8 cellular contexts compared by ENCODE assay signal in the genomic region with DNA sequence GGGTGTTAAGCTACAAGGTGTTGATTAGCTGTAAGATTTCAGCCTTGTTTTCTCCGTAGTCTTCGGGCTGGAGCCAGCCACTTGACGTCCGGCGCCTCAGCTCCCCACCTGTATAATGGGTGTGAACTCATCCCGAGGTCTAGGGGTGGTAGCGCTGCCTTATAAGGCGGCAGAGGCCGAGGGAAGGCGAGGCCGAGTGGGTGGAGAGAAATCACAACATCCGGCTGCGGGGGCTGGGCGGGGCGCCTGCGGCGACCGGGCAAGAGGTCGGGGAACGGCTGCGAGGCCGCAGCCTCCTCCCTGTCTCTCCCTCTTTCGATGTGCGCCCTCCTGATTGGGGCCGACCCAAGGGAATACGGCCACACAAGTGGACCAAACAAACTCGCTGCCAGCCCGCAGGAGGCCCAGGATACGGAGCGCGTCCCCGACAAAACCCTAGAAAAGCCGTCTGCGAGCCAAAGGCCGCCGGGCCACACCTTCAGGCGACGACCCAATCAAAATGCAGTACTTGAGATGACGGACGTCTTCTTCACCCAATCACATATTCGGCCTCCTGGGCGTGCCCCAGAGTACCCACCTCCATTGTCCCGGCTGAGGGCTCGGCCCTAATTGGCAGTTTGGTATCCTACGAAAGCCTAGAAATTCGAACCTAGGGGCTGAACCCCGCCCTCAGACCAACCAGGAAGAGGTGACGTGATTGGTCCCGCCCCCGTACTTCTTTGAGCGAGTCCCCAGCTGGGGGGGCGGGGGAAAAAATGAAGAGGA. TPM values are rescaled to one million over a fixed set of nuclear protein-coding genes. Genes with fewer than 3 reads are reported as not detected.
DNase-seq lines count a peak whose midpoint lies in the region; ATAC-seq, FAIRE-seq and TF ChIP-seq lines count a peak whose summit lies in the region.

No MANE protein-coding gene starts in this region.

- peaks cover 4% of the 10 kb centered on the region for H3K4me1 ChIP-seq in BE2C
- peaks cover 16 to 17% of the 10 kb centered on the region in 2 donors for H3K4me1 ChIP-seq in kidney (ENCODE audit: control insufficient read depth in 1 of 2, insufficient read depth in 1 of 2, low read depth in 1 of 2, low read length in 2 of 2)

- peaks cover 39% of the 10 kb centered on the region for H3K36me3 Mint-ChIP-seq in activated CD4-positive, alpha-beta T cell treated with anti-CD3 and anti-CD28 coated beads for 36 hours (ENCODE audit: low read depth)

- peaks cover 36% of the 10 kb centered on the region for H3K4me1 Mint-ChIP-seq in activated CD4-positive, alpha-beta T cell treated with anti-CD3 and anti-CD28 coated beads for 36 hours

- intact Hi-C loops in activated CD4-positive, alpha-beta T cell treated with anti-CD3 and anti-CD28 coated beads for 36 hours (cut with DNase I, micrococcal nuclease), result loop anchor here (1.0 to 5.0 kb wide), 13 partner anchors 22 to 1037 kb away; a partner anchor contains a TSS
- intact Hi-C loops in kidney (cut with DNase I), result no loop called here

- H3K9me3 Mint-ChIP-seq in activated CD4-positive, alpha-beta T cell treated with anti-CD3 and anti-CD28 coated beads for 36 hours (ENCODE audit: low read depth), result no peaks in the 10 kb centered on the region

- FAIRE-seq in GM19239 (lab: Jason Lieb, UNC), result peak; percentile 95
- FAIRE-seq in kidney (lab: Jason Lieb, UNC), result peak; percentile 98

- peak overlapping the region; percentile 81 for H3K4me3 Mint-ChIP-seq in activated CD4-positive, alpha-beta T cell treated with anti-CD3 and anti-CD28 coated beads for 36 hours

- no peaks in the 10 kb centered on the region for H3K27me3 ChIP-seq in BE2C

- peak; percentile 78 for ATAC-seq in HG03442 (IDR thresholded peaks at IDR 0.05; ENCODE audit: unreplicated experiment)
- peak; percentile 77 for ATAC-seq in activated CD4-positive, alpha-beta T cell treated with anti-CD3 and anti-CD28 coated beads for 36 hours

- peak overlapping the region; percentile 44 to 61 for H3K9ac ChIP-seq in kidney (ENCODE audit: low read length in 2 of 2)

- H3K27me3 Mint-ChIP-seq in activated CD4-positive, alpha-beta T cell treated with anti-CD3 and anti-CD28 coated beads for 36 hours, result no peaks in the 10 kb centered on the region

- DNase-seq in BE2C (peak; percentile 100), GM19239 (ENCODE audit: insufficient read length, low spot score) (peak; percentile 94), NCI-H510A treated with DMSO at 0.1 percent for 48 hours (lab: John Stamatoyannopoulos, UW) (peak; percentile 96), choroid plexus epithelial cell (ENCODE audit: low read depth) (peak; percentile 100), kidney (peak; percentile 100)
- peak; percentile 100 for DNase-seq in activated CD4-positive, alpha-beta T cell treated with anti-CD3 and anti-CD28 coated beads for 36 hours
- peak; percentile 93 to 98 for DNase-seq in stimulated activated CD4-positive, alpha-beta T cell treated with anti-CD3 and anti-CD28 coated beads, Interleukin-15, amount 100 ng/mL, for 1 hour (ENCODE audit: low read depth in 1 of 2, low spot score in 1 of 2)

- H3K9me3 ChIP-seq in BE2C, result no peaks in the 10 kb centered on the region
- no peaks in the 10 kb centered on the region for H3K9me3 ChIP-seq in kidney (ENCODE audit: control insufficient read depth in 1 of 2, low read length in 2 of 2)

- TF ChIP-seq CTCF in BE2C (IDR thresholded peaks at IDR 0.05; ENCODE audit: low read depth, low read length) (no peak), choroid plexus epithelial cell (conservative IDR thresholded peaks at IDR 0.05; ENCODE audit: low read depth, low read length) (no peak), kidney (IDR thresholded peaks at IDR 0.05; ENCODE audit: borderline replicate concordance, extremely low read depth, insufficient read depth) (no peak)

- POLR2A ChIA-PET in activated CD4-positive, alpha-beta T cell treated with anti-CD3 and anti-CD28 coated beads for 36 hours (lab: Charles Lee), result interaction anchor here (0.5 to 2.3 kb wide), 13 partner anchors 9 to 114 kb away, joined by 3 to 17 read pairs (median 6); a partner anchor contains a TSS

- peak overlapping the region; percentile 94 for H3K27ac Mint-ChIP-seq in activated CD4-positive, alpha-beta T cell treated with anti-CD3 and anti-CD28 coated beads for 36 hours

- CTCF ChIA-PET in activated CD4-positive, alpha-beta T cell treated with anti-CD3 and anti-CD28 coated beads for 36 hours (lab: Charles Lee), result interaction anchor here (0.6 to 12.6 kb wide), 13 partner anchors 8 to 121 kb away, joined by 3 to 131 read pairs (median 4); a partner anchor contains a TSS

- H3K27ac ChIP-seq in kidney (ENCODE audit: low read depth in 2 of 2, low read length in 2 of 2), result peak overlapping the region; percentile 98

- H3K4me3 ChIP-seq in BE2C (ENCODE audit: low read depth, low read length) (peak overlapping the region; percentile 74), choroid plexus epithelial cell (ENCODE audit: low read depth, low read length) (peak overlapping the region; percentile 72), kidney (ENCODE audit: low read length in 2 of 2) (peak overlapping the region; percentile 69 to 71)

- H3K36me3 ChIP-seq in BE2C (peaks cover 6% of the 10 kb centered on the region), kidney (ENCODE audit: control insufficient read depth in 1 of 2, insufficient read depth in 2 of 2, low read length in 2 of 2) (peaks cover 0 to 2% of the 10 kb centered on the region in 2 donors)

RNA-seq across cellular contexts. Expression of a gene that starts 0.5 kb away (rescaled TPM):
- 58.6 TPM for polyA plus RNA-seq in BE2C (2012; ENCODE audit: insufficient read depth, insufficient read length, low read depth)
- total RNA-seq in activated CD4-positive, alpha-beta T cell treated with anti-CD3 and anti-CD28 coated beads for 36 hours, result 100 to 1,000 TPM; 110 to 141 TPM
- total RNA-seq in kidney, result 37.8 TPM
- polyA plus RNA-seq in kidney (ENCODE audit: insufficient read depth, low read depth, low replicate concordance), result 9.6 TPM

RNA-seq across cellular contexts. Expression of a gene that starts 16.6 kb away (rescaled TPM):
- polyA plus RNA-seq in BE2C (2012; ENCODE audit: insufficient read depth, insufficient read length, low read depth), result 68.2 TPM
- 1 to 10 TPM; 3.4 to 4.9 TPM for total RNA-seq in activated CD4-positive, alpha-beta T cell treated with anti-CD3 and anti-CD28 coated beads for 36 hours
- 4.2 TPM for total RNA-seq in kidney
- 3.1 TPM for polyA plus RNA-seq in kidney (ENCODE audit: insufficient read depth, low read depth, low replicate concordance)

RNA-seq across cellular contexts. Expression of a gene that starts 20.6 kb away (rescaled TPM):
- polyA plus RNA-seq in BE2C (2012; ENCODE audit: insufficient read depth, insufficient read length, low read depth), result 84.9 TPM
- 10 to 100 TPM; 12.3 to 13.0 TPM for total RNA-seq in activated CD4-positive, alpha-beta T cell treated with anti-CD3 and anti-CD28 coated beads for 36 hours
- total RNA-seq in kidney, result 5.5 TPM
- 1.6 TPM for polyA plus RNA-seq in kidney (ENCODE audit: insufficient read depth, low read depth, low replicate concordance)

RNA-seq across cellular contexts. Expression of a gene that starts 25.5 kb away (rescaled TPM):
- not detected for polyA plus RNA-seq in BE2C (2012; ENCODE audit: insufficient read depth, insufficient read length, low read depth)
- not detected for total RNA-seq in activated CD4-positive, alpha-beta T cell treated with anti-CD3 and anti-CD28 coated beads for 36 hours
- total RNA-seq in kidney, result not detected
- not detected for polyA plus RNA-seq in kidney (ENCODE audit: insufficient read depth, low read depth, low replicate concordance)

RNA-seq across cellular contexts. Expression of a gene that starts 41.7 kb away (rescaled TPM):
- polyA plus RNA-seq in BE2C (2012; ENCODE audit: insufficient read depth, insufficient read length, low read depth), result not detected
- total RNA-seq in activated CD4-positive, alpha-beta T cell treated with anti-CD3 and anti-CD28 coated beads for 36 hours, result under 1 TPM in 1 of 2 experiments, not detected in 1; 0.14 TPM
- 0.91 TPM for total RNA-seq in kidney
- 211 TPM for polyA plus RNA-seq in kidney (ENCODE audit: insufficient read depth, low read depth, low replicate concordance)

Comparison
In these comparisons a context has a peak if more than half of its experiments do, and no peak if none do; other contexts are left out.
1. Peak in every context shown above with its lines: DNase-seq, ATAC-seq, H3K4me3 ChIP-seq and H3K27ac ChIP-seq.